ENCODE assay signal across 11 cellular contexts in the genomic region with DNA sequence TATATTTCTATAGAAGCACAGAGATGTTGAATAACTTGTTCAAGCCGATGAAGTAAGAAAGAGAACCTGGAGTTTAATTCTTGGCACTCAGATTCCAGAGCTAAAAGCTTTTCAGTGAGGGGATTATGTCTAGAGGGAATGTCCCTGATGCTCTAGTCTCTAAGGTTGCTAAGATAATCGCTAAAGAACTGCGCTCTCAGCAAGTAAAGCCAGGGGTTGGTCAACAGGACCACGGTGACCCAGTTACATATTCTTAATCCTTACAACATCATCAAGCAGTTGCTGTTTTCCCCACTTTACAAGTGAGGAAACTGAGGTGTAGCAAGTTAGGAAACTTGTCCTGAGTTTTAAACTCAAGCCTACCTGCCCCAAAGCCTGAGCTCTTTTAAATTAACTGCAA.
"Had no signal": no experiment of that assay in that cellular context is flagged by ENCODE, and none has a peak within 500 bp of the region (broad histone marks: within the 10 kb centered on the region; RNA-seq: fewer than 3 reads in every experiment).

No MANE protein-coding gene starts in this region.

- H3K27me3 Mint-ChIP-seq: effector memory CD8-positive, alpha-beta T cell had no signal

- H3K27ac ChIP-seq: right atrium auricular region, upper lobe of left lung had no signal

- H3K9me3 ChIP-seq: heart left ventricle, right atrium auricular region, upper lobe of left lung had no signal

- H3K9me3 Mint-ChIP-seq: activated naive CD4-positive, alpha-beta T cell treated with anti-CD3 and anti-CD28 coated beads for 36 hours; activated T-helper 2 cell treated with anti-CD3 and anti-CD28 coated beads, Interferon-gamma antibody, Interleukin-2, Interleukin-4, amounts not matched to agents 10 μg/mL and 5 μg/mL and 100 μg/mL, durations not matched to agents 14 hours and 24 hours and 36 hours; effector memory CD8-positive, alpha-beta T cell; nephron progenitor cell had no signal

- DNase-seq: activated naive CD4-positive, alpha-beta T cell treated with anti-CD3 and anti-CD28 coated beads for 36 hours; effector memory CD8-positive, alpha-beta T cell; stimulated activated CD4-positive, alpha-beta T cell treated with anti-CD3 and anti-CD28 coated beads, Interleukin-15, amount 100 ng/mL, for 24 hours; stimulated activated CD4-positive, alpha-beta T cell treated with anti-CD3 and anti-CD28 coated beads, Interleukin-4, amount 100 ng/mL, for 1 hour; stimulated activated naive CD4-positive, alpha-beta T cell; upper lobe of left lung had no signal

- H3K27ac Mint-ChIP-seq: nephron progenitor cell, progenitor cell of endocrine pancreas had no signal

- H3K4me3 ChIP-seq: heart left ventricle, right atrium auricular region, upper lobe of left lung had no signal

- H3K4me3 Mint-ChIP-seq: nephron progenitor cell had no signal

- H3K27me3 ChIP-seq: heart left ventricle, right atrium auricular region, upper lobe of left lung had no signal

- ATAC-seq: effector memory CD8-positive, alpha-beta T cell had no signal

- H3K36me3 ChIP-seq: heart left ventricle, right atrium auricular region, upper lobe of left lung had no signal
